35 cellular contexts compared by ENCODE assay signal in the genomic region with DNA sequence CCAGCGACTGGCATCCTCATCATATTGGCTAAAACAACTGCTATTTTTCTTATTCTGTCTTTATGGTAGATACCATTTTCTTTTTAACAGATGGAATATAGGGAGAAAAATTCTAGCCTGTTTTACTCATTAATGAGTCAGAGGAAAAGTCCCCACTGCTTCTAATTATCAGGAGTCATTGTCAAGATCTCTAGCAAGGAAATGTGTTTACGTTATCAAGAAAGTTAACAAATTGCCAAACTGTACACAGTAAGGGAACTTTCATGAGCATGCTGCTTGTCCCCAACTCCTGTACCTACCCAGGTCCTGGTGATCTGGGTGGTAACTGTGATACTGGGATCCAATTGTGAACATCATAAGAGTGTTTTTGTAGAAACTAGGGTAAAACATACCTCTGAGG.
"Had no signal": no experiment of that assay in that cellular context is flagged by ENCODE, and none has a peak within 500 bp of the region (broad histone marks: within the 10 kb centered on the region; RNA-seq: fewer than 3 reads in every experiment).

No MANE protein-coding gene starts in this region.

- H3K4me2 ChIP-seq: KMS-11 had no signal

- H3K27me3 ChIP-seq: adrenal gland, body of pancreas, breast epithelium, Peyer's patch, SJCRH30 had no signal

- H3K9ac ChIP-seq: KMS-11 had no signal

- H3K9me3 ChIP-seq: adrenal gland, body of pancreas, breast epithelium, Peyer's patch had no signal

- H3K36me3 ChIP-seq: adrenal gland, breast epithelium, Peyer's patch, SJCRH30 had no signal

- H3K4me3 ChIP-seq: adrenal gland, body of pancreas, breast epithelium, Peyer's patch, SJCRH30, SK-N-MC had no signal

- H3K4me1 ChIP-seq: adrenal gland, body of pancreas, breast epithelium, Peyer's patch had no signal

- DNase-seq: activated B cell treated with CpG ODN at 0.5 μM for 24 hours; activated CD4-positive, alpha-beta memory T cell treated with anti-CD3 and anti-CD28 coated beads for 36 hours; activated CD4-positive, alpha-beta T cell treated with anti-CD3 and anti-CD28 coated beads for 4 hours; activated CD4-positive, alpha-beta T cell treated with anti-CD3 and anti-CD28 coated beads, Interleukin-2, amount 50 U/mL, for 1 hour; activated CD4-positive, CD25-positive, alpha-beta regulatory T cell treated with anti-CD3 and anti-CD28 coated beads, Interleukin-2, amount 50 U/mL, for 72 hours; activated CD8-positive, alpha-beta memory T cell treated with anti-CD3 and anti-CD28 coated beads, Interleukin-2, amount 50 U/mL, for 4 hours; activated gamma-delta T cell treated with Interleukin-2 at 50 U/mL for 16 hours; activated naive CD4-positive, alpha-beta T cell treated with anti-CD3 and anti-CD28 coated beads for 36 hours; activated T-cell treated with anti-CD3 and anti-CD28 coated beads for 4 hours; activated T-cell treated with anti-CD3 and anti-CD28 coated beads, Interleukin-2, amount 50 U/mL, for 4 hours; adrenal gland; body of pancreas; MM.1S; MV-4-11; NCI-H1092 treated with DMSO at 0.1 percent for 48 hours; NCI-H1417; NCI-H146; NCI-H187; NCI-H2029 treated with DMSO at 0.1 percent for 48 hours; NCI-H2107; NCI-H2171; NCI-H510A; NCI-H526; NCI-H748 treated with DMSO at 0.1 percent for 48 hours; NK-92 treated with Interleukin-12 subunit alpha and Interleukin-12 subunit beta, amount 100 ng/mL, for 24 hours; PC-3; Peyer's patch; SHP77; SJCRH30; T1000 had no signal

- H3K27ac ChIP-seq: adrenal gland, body of pancreas, breast epithelium, KMS-11, Peyer's patch, RWPE1, SJCRH30, SK-N-MC had no signal

- ATAC-seq: activated naive CD4-positive, alpha-beta T cell treated with anti-CD3 and anti-CD28 coated beads, Interleukin-2, amount 50 U/mL, for 72 hours; activated T-cell treated with anti-CD3 and anti-CD28 coated beads, Interleukin-2, amount 50 U/mL, for 4 hours; body of pancreas; PC-3 had no signal
